20 cellular contexts compared by ENCODE assay signal in genomic region chr13:105665284-105665683, GRCh38.
A peak's percentile ranks its signal among the peaks of the same experiment; 100 is the strongest.
DNase-seq lines count a peak whose midpoint lies in the region; ATAC-seq and TF ChIP-seq lines count a peak whose summit lies in the region.
"Had no signal": no experiment of that assay in that cellular context is flagged by ENCODE, and none has a peak within 500 bp of the region (broad histone marks: within the 10 kb centered on the region; RNA-seq: fewer than 3 reads in every experiment).

No MANE protein-coding gene starts in this region.

- POLR2A ChIA-PET in MCF 10A (lab: Yijun Ruan, JAX) (interaction anchor here (0.6 to 1.5 kb wide), 4 partner anchors 23 to 838 kb away, joined by 3 to 4 read pairs (median 4); no protein-coding TSS in a partner anchor), SK-N-SH (lab: Yijun Ruan, JAX) (no interaction called here)

- TF ChIP-seq CTCF in MCF 10A (IDR thresholded peaks at IDR 0.05; ENCODE audit: unreplicated experiment) = no peak
- TF ChIP-seq CTCF in breast epithelium (IDR thresholded peaks at IDR 0.05) = no peak
- TF ChIP-seq CTCF in stomach (IDR thresholded peaks at IDR 0.05) = no peak
- no peak for TF ChIP-seq CTCF in SK-N-SH (IDR thresholded peaks at IDR 0.05)

- no peaks in the 10 kb centered on the region for H3K9me3 ChIP-seq in breast epithelium
- H3K9me3 ChIP-seq in stomach = no peaks in the 10 kb centered on the region
- no peaks in the 10 kb centered on the region for H3K9me3 ChIP-seq in SK-N-SH
- H3K9me3 ChIP-seq: MG63, tibial nerve had no signal

- H3K4me1 ChIP-seq in breast epithelium (no peaks in the 10 kb centered on the region), stomach (no peaks in the 10 kb centered on the region), SK-N-SH (ENCODE audit: control insufficient read depth in 1 of 2, insufficient read depth in 2 of 2, low read depth in 1 of 2, low read length in 1 of 2) (no peaks in the 10 kb centered on the region)
- H3K4me1 ChIP-seq: left lung, tibial nerve had no signal

- TF ChIP-seq POLR2A in breast epithelium (IDR thresholded peaks at IDR 0.05) = no peak
- TF ChIP-seq POLR2A in stomach (IDR thresholded peaks at IDR 0.05) = no peak

- intact Hi-C loops in MCF 10A (cut with micrococcal nuclease) = no loop called here
- intact Hi-C loops in breast epithelium (cut with DNase I; ENCODE audit: low total_unique reads) = no loop called here
- intact Hi-C loops in stomach (cut with DNase I; ENCODE audit: low total_unique reads) = no loop called here

- H3F3A ChIP-seq in SK-N-SH (replicated peaks; ENCODE audit: insufficient read depth) = no peaks in the 10 kb centered on the region

- H3K27ac ChIP-seq in breast epithelium (no peak overlapping the region), stomach (no peak overlapping the region), SK-N-SH (ENCODE audit: low read depth in 2 of 2, low read length in 1 of 2) (no peak overlapping the region)
- H3K27ac ChIP-seq: 22Rv1, left lung, tibial nerve had no signal

- no peaks in the 10 kb centered on the region for H3K27me3 Mint-ChIP-seq in MCF 10A (ENCODE audit: insufficient read depth, unreplicated experiment)
- H3K27me3 Mint-ChIP-seq: CD4-positive, alpha-beta T cell had no signal

- no peaks in the 10 kb centered on the region for H3K79me2 ChIP-seq in SK-N-SH (ENCODE audit: insufficient read depth)

- H4K20me1 ChIP-seq in SK-N-SH (ENCODE audit: insufficient read depth) = no peaks in the 10 kb centered on the region

- DNase-seq in MCF 10A (ENCODE audit: unreplicated experiment) (peak; percentile 35), breast epithelium (ENCODE audit: low spot score in 2 of 2) (no peak), amniotic stem cell (lab: John Stamatoyannopoulos, UW) (peak; percentile 19), glomerular visceral epithelial cell (ENCODE audit: extremely low spot score) (peak; percentile 84), stomach (no peak), SK-N-SH (no peak), OCI-M2 (lab: John Stamatoyannopoulos, UW; ENCODE audit: unreplicated experiment) (no peak)
- DNase-seq: activated CD4-positive, alpha-beta T cell treated with anti-CD3 and anti-CD28 coated beads for 48 hours; activated naive CD4-positive, alpha-beta T cell treated with Interleukin-2 at 50 U/mL for 16 hours; CD4-positive, alpha-beta T cell; effector CD4-positive, alpha-beta T cell; left lung; MG63; NCI-H187; NCI-H510A treated with DMSO at 0.1 percent for 48 hours; stimulated activated CD4-positive, alpha-beta T cell treated with anti-CD3 and anti-CD28 coated beads, Interleukin-4, amount 100 ng/mL, for 24 hours had no signal

- no peak overlapping the region for H3K4me3 ChIP-seq in breast epithelium
- H3K4me3 ChIP-seq in stomach = no peak overlapping the region
- no peak overlapping the region for H3K4me3 ChIP-seq in SK-N-SH (ENCODE audit: low read depth in 2 of 2, low read length in 1 of 2)
- H3K4me3 ChIP-seq: left lung, MG63 had no signal

- no peaks in the 10 kb centered on the region for H3K9me3 Mint-ChIP-seq in MCF 10A (ENCODE audit: unreplicated experiment)
- H3K9me3 Mint-ChIP-seq: CD4-positive, alpha-beta T cell had no signal

- H3K4me2 ChIP-seq in SK-N-SH = no peak overlapping the region

- no peak for ATAC-seq in HG03196 (IDR thresholded peaks at IDR 0.05; ENCODE audit: unreplicated experiment)
- ATAC-seq: left lung, SK-N-SH treated with all-trans-retinoic acid at 6 μM for 48 hours had no signal

- BruUV-seq in MCF 10A (replicated peaks; lab: Mats Ljungman, UMichigan) = no TSS peak

- WGBS in stomach, 5 donors = 77 to 87% (median 83%) methylated on average over 1 of the region's 1 CpG
- WGBS in SK-N-SH (ENCODE audit: low lambda C conversion rate) = 50% methylated on average over 1 of the region's 1 CpG

- H3K36me3 ChIP-seq in breast epithelium (no peaks in the 10 kb centered on the region), stomach (no peaks in the 10 kb centered on the region), SK-N-SH (replicated peaks in 1 of 2; ENCODE audit: control insufficient read depth in 1 of 2, insufficient read depth in 2 of 2, low read length in 1 of 2) (no peaks in the 10 kb centered on the region)
- H3K36me3 ChIP-seq: left lung, MG63, tibial nerve had no signal

- H3K36me3 Mint-ChIP-seq in MCF 10A (ENCODE audit: insufficient read depth, unreplicated experiment) = no peaks in the 10 kb centered on the region

- no peak for TF ChIP-seq EP300 in stomach (IDR thresholded peaks at IDR 0.05)
- no peak for TF ChIP-seq EP300 in SK-N-SH (IDR thresholded peaks at IDR 0.05; ENCODE audit: borderline replicate concordance in 1 of 2, low read depth in 1 of 2, low read length in 1 of 2)

- H3K27ac Mint-ChIP-seq in MCF 10A (ENCODE audit: low read depth, unreplicated experiment) = peak overlapping the region; percentile 18
- H3K27ac Mint-ChIP-seq: CD4-positive, alpha-beta T cell had no signal

- CTCF ChIA-PET in MCF 10A (lab: Yijun Ruan, JAX) = interaction anchor here (0.6 kb wide), 1 partner anchor 956 kb away, joined by 3 read pairs; no protein-coding TSS in a partner anchor
- CTCF ChIA-PET in SK-N-SH (lab: Yijun Ruan, JAX) = no interaction called here

- H3K4me3 Mint-ChIP-seq in MCF 10A (ENCODE audit: unreplicated experiment) = no peak overlapping the region
- H3K4me3 Mint-ChIP-seq: CD4-positive, alpha-beta T cell had no signal

- H3K9me2 ChIP-seq in SK-N-SH = no peaks in the 10 kb centered on the region

- no peak overlapping the region for H3K9ac ChIP-seq in SK-N-SH

- H2AFZ ChIP-seq in SK-N-SH (ENCODE audit: low read depth) = no peak overlapping the region

- no peak for TF ChIP-seq RAD21 in SK-N-SH (IDR thresholded peaks at IDR 0.05; ENCODE audit: low read length)

- H3K4me1 Mint-ChIP-seq in MCF 10A (ENCODE audit: insufficient read depth, unreplicated experiment) = peaks cover 8% of the 10 kb centered on the region

- H3K27me3 ChIP-seq in breast epithelium = no peaks in the 10 kb centered on the region
- no peaks in the 10 kb centered on the region for H3K27me3 ChIP-seq in stomach
- H3K27me3 ChIP-seq in SK-N-SH (ENCODE audit: insufficient read depth) = no peaks in the 10 kb centered on the region
- H3K27me3 ChIP-seq: left lung, MG63, tibial nerve had no signal

TF ChIP-seq in SK-N-SH, 30 proteins besides CTCF, POLR2A, EP300 and RAD21 (continues in another document):
- TF ChIP-seq POLR2AphosphoS5 (IDR thresholded peaks at IDR 0.05; ENCODE audit: low read depth, low read length) = no peak
- TF ChIP-seq RCOR1 (IDR thresholded peaks at IDR 0.05; ENCODE audit: low read length) = no peak
- TF ChIP-seq GABPA (IDR thresholded peaks at IDR 0.05; ENCODE audit: low read depth) = no peak
- no peak for TF ChIP-seq JUND (IDR thresholded peaks at IDR 0.05)
- TF ChIP-seq USF1 (IDR thresholded peaks at IDR 0.05; ENCODE audit: borderline replicate concordance, low read depth) = no peak
- TF ChIP-seq IRF3 (IDR thresholded peaks at IDR 0.05; ENCODE audit: low read depth, low read length) = no peak
- TF ChIP-seq USF2 (IDR thresholded peaks at IDR 0.05; ENCODE audit: borderline replicate concordance, low read depth, low read length) = no peak
- no peak for TF ChIP-seq FOXJ3 (CRISPR knock-in tag; IDR thresholded peaks at IDR 0.05)
- no peak for TF ChIP-seq TAF1 (IDR thresholded peaks at IDR 0.05; ENCODE audit: borderline replicate concordance, low read depth, low read length)
- no peak for TF ChIP-seq ZBTB33 (IDR thresholded peaks at IDR 0.05; ENCODE audit: borderline replicate concordance, low read depth)
- no peak for TF ChIP-seq RFX5 (IDR thresholded peaks at IDR 0.05; ENCODE audit: low read length)
- TF ChIP-seq RXRA (IDR thresholded peaks at IDR 0.05; ENCODE audit: borderline replicate concordance, low read depth) = no peak
- no peak for TF ChIP-seq FOSL2 (IDR thresholded peaks at IDR 0.05; ENCODE audit: borderline replicate concordance, low read depth)
- no peak for TF ChIP-seq FOXM1 (IDR thresholded peaks at IDR 0.05; ENCODE audit: low read depth)
- TF ChIP-seq EZH2phosphoT487 (IDR thresholded peaks at IDR 0.05; ENCODE audit: borderline replicate concordance, low read depth) = no peak

Comparison
In these comparisons a context has a peak if more than half of its experiments do, and no peak if none do; other contexts are left out.
1. DNase-seq: peak in MCF 10A (single experiment), amniotic stem cell (single experiment) and glomerular visceral epithelial cell (single experiment); none in breast epithelium (0 of 2), stomach (single experiment), SK-N-SH (single experiment) and OCI-M2 (single experiment).